Comparison of ENCODE assay signal across 17 cellular contexts in genomic region chr7:106681815-106682495, GRCh38. TPM values are rescaled to one million over a fixed set of nuclear protein-coding genes. Genes with fewer than 3 reads are reported as not detected.
DNase-seq lines count a peak whose midpoint lies in the region; ATAC-seq, FAIRE-seq and TF ChIP-seq lines count a peak whose summit lies in the region.
"Had no signal": no experiment of that assay in that cellular context is flagged by ENCODE, and none has a peak within 500 bp of the region (broad histone marks: within the 10 kb centered on the region; RNA-seq: fewer than 3 reads in every experiment).

No MANE protein-coding gene starts in this region.

- H3K27ac Mint-ChIP-seq in MCF 10A (ENCODE audit: low read depth, unreplicated experiment) (no peak overlapping the region), glutamatergic neuron (ENCODE audit: unreplicated experiment) (no peak overlapping the region)
- H3K27ac Mint-ChIP-seq: naive thymus-derived CD8-positive, alpha-beta T cell had no signal

- peaks cover 12% of the 10 kb centered on the region for H3K4me1 Mint-ChIP-seq in MCF 10A (ENCODE audit: insufficient read depth, unreplicated experiment)
- H3K4me1 Mint-ChIP-seq in glutamatergic neuron (ENCODE audit: low read depth, unreplicated experiment) = no peaks in the 10 kb centered on the region

- TF ChIP-seq CTCF in MCF 10A (IDR thresholded peaks at IDR 0.05; ENCODE audit: unreplicated experiment) = no peak
- no peak for TF ChIP-seq CTCF in mammary epithelial cell (conservative IDR thresholded peaks at IDR 0.05 in 1 of 2, IDR thresholded peaks at IDR 0.05 in 1 of 2; ENCODE audit: extremely low read depth in 1 of 2, insufficient read depth in 1 of 2, low read depth in 1 of 2, low read length in 2 of 2)
- TF ChIP-seq CTCF in foreskin keratinocyte (conservative IDR thresholded peaks at IDR 0.05) = no peak
- no peak for TF ChIP-seq CTCF in glutamatergic neuron (IDR thresholded peaks at IDR 0.05; ENCODE audit: partially characterized antibody, unreplicated experiment)

- H3K27ac ChIP-seq in mammary epithelial cell (ENCODE audit: insufficient read depth, low read depth, low read length) = no peak overlapping the region
- no peak overlapping the region for H3K27ac ChIP-seq in foreskin keratinocyte
- H3K27ac ChIP-seq: dorsolateral prefrontal cortex, right lobe of liver, VCaP had no signal

- no peaks in the 10 kb centered on the region for H3K9me3 Mint-ChIP-seq in MCF 10A (ENCODE audit: unreplicated experiment)
- no peaks in the 10 kb centered on the region for H3K9me3 Mint-ChIP-seq in glutamatergic neuron (ENCODE audit: unreplicated experiment)

- CTCF ChIA-PET in MCF 10A (lab: Yijun Ruan, JAX) (interaction anchor here (1.1 kb wide), 1 partner anchor 54 kb away, joined by 4 read pairs; no protein-coding TSS in a partner anchor), mammary epithelial cell (lab: Charles Lee; ENCODE audit: low non-redundant PET) (no interaction called here)

- H3K27me3 ChIP-seq in mammary epithelial cell (ENCODE audit: insufficient read depth, low read length) (no peaks in the 10 kb centered on the region), foreskin keratinocyte (no peaks in the 10 kb centered on the region)
- H3K27me3 ChIP-seq: dorsolateral prefrontal cortex, right lobe of liver had no signal

- H3K36me3 Mint-ChIP-seq in MCF 10A (ENCODE audit: insufficient read depth, unreplicated experiment) (no peaks in the 10 kb centered on the region), glutamatergic neuron (ENCODE audit: unreplicated experiment) (no peaks in the 10 kb centered on the region)

- no peaks in the 10 kb centered on the region for H3K79me2 ChIP-seq in mammary epithelial cell (ENCODE audit: insufficient read depth, low read length)

- H3K27me3 Mint-ChIP-seq in MCF 10A (ENCODE audit: insufficient read depth, unreplicated experiment) (no peaks in the 10 kb centered on the region), glutamatergic neuron (ENCODE audit: unreplicated experiment) (no peaks in the 10 kb centered on the region)
- H3K27me3 Mint-ChIP-seq: naive thymus-derived CD8-positive, alpha-beta T cell had no signal

- no peak overlapping the region for H3K4me2 ChIP-seq in mammary epithelial cell (ENCODE audit: insufficient read depth, low read depth, low read length)

- H2AFZ ChIP-seq in mammary epithelial cell (ENCODE audit: low read depth, low read length) = no peak overlapping the region

- no peaks in the 10 kb centered on the region for H3K9me3 ChIP-seq in mammary epithelial cell (replicated peaks; ENCODE audit: insufficient read depth, low read length)
- H3K9me3 ChIP-seq: right lobe of liver had no signal

- H3K4me1 ChIP-seq in mammary epithelial cell (ENCODE audit: insufficient read depth, low read length) (peaks cover 17% of the 10 kb centered on the region), foreskin keratinocyte (peaks cover 9% of the 10 kb centered on the region)
- H3K4me1 ChIP-seq: right lobe of liver had no signal

- H3K4me3 Mint-ChIP-seq in MCF 10A (ENCODE audit: unreplicated experiment) = no peak overlapping the region
- H3K4me3 Mint-ChIP-seq in glutamatergic neuron (ENCODE audit: unreplicated experiment) = no peak overlapping the region
- H3K4me3 Mint-ChIP-seq: naive thymus-derived CD8-positive, alpha-beta T cell had no signal

- ATAC-seq in foreskin keratinocyte = peak; percentile 20
- ATAC-seq: naive thymus-derived CD8-positive, alpha-beta T cell had no signal

- H3K4me3 ChIP-seq in mammary epithelial cell (replicated peaks in 1 of 3; ENCODE audit: insufficient read depth in 1 of 3, low read depth in 2 of 3, low read length in 3 of 3) = no peak overlapping the region
- H3K4me3 ChIP-seq: dorsolateral prefrontal cortex, right lobe of liver had no signal

- POLR2A ChIA-PET in MCF 10A (lab: Yijun Ruan, JAX) = no interaction called here

- DNase-seq in MCF 10A (ENCODE audit: unreplicated experiment) (peak; percentile 50), mammary epithelial cell (no peak), amniotic epithelial cell (ENCODE audit: low read depth) (peak; percentile 83), foreskin keratinocyte (peak; percentile 23 to 34), urothelium cell line (ENCODE audit: low spot score) (peak; percentile 65), NCI-H128 (lab: John Stamatoyannopoulos, UW; ENCODE audit: unreplicated experiment) (no peak), glutamatergic neuron (no peak)
- DNase-seq in activated CD4-positive, CD25-positive, alpha-beta regulatory T cell treated with anti-CD3 and anti-CD28 coated beads, Interleukin-2, amount 50 U/mL, for 72 hours = no peak
- DNase-seq: 8988T; aorta; COR-L47; dorsolateral prefrontal cortex; naive thymus-derived CD8-positive, alpha-beta T cell; NCI-H2227 treated with DMSO at 0.1 percent for 48 hours; right lobe of liver; stimulated activated naive CD4-positive, alpha-beta T cell had no signal

- BruUV-seq in MCF 10A (replicated peaks; lab: Mats Ljungman, UMichigan) (no TSS peak), mammary epithelial cell (replicated peaks; lab: Mats Ljungman, UMichigan) (no TSS peak)

- WGBS in mammary epithelial cell (ENCODE audit: low coverage, missing lambda C conversion rate) = 55% methylated on average over 5 of the region's 5 CpGs

- no peak overlapping the region for H3K9ac ChIP-seq in mammary epithelial cell (ENCODE audit: insufficient read depth, low read length)

- H4K20me1 ChIP-seq in mammary epithelial cell (ENCODE audit: insufficient read depth, low read length) = no peaks in the 10 kb centered on the region

- in situ Hi-C loops in mammary epithelial cell (cut with MboI; ENCODE audit: low sequenced_read_pairs in 2 of 2) = no loop called here

- intact Hi-C loops in MCF 10A (cut with micrococcal nuclease) = no loop called here
- intact Hi-C loops in mammary epithelial cell (cut with micrococcal nuclease) = no loop called here

- no peak for FAIRE-seq in urothelium cell line (lab: Jason Lieb, UNC)

- dilution Hi-C loops in mammary epithelial cell (cut with HindIII; ENCODE audit: low sequenced_read_pairs) = no loop called here

- no peaks in the 10 kb centered on the region for H3K36me3 ChIP-seq in mammary epithelial cell (ENCODE audit: insufficient read depth, low read length)
- H3K36me3 ChIP-seq: right lobe of liver had no signal

RNA-seq across cellular contexts. Expression of gene CCDC71L, which starts 21.0 kb away (rescaled TPM):
- total RNA-seq in MCF 10A (2022) = 11.4 and 13.0 TPM in 2 replicates
- 10 to 100 TPM; 32.2 to 37.8 TPM for total RNA-seq in mammary epithelial cell
- 14.0 TPM for polyA plus RNA-seq in mammary epithelial cell
- polyA minus RNA-seq in mammary epithelial cell = 15.1 TPM
- 13.2 and 17.7 TPM in 2 replicates for total RNA-seq in foreskin keratinocyte
- polyA plus RNA-seq in foreskin keratinocyte = 14.5 and 20.5 TPM in 2 replicates
- total RNA-seq in glutamatergic neuron (ENCODE audit: unreplicated experiment) = 38.9 TPM

Comparison
In these comparisons a context has a peak if more than half of its experiments do, and no peak if none do; other contexts are left out.
1. DNase-seq: peak in MCF 10A (single experiment), amniotic epithelial cell (single experiment), foreskin keratinocyte (2 of 2) and urothelium cell line (single experiment); none in mammary epithelial cell (single experiment), activated CD4-positive, CD25-positive, alpha-beta regulatory T cell treated with anti-CD3 and anti-CD28 coated beads, Interleukin-2, amount 50 U/mL, for 72 hours (single experiment), NCI-H128 (single experiment) and glutamatergic neuron (single experiment).